ENCODE assay signal across 8 cellular contexts in the genomic region with DNA sequence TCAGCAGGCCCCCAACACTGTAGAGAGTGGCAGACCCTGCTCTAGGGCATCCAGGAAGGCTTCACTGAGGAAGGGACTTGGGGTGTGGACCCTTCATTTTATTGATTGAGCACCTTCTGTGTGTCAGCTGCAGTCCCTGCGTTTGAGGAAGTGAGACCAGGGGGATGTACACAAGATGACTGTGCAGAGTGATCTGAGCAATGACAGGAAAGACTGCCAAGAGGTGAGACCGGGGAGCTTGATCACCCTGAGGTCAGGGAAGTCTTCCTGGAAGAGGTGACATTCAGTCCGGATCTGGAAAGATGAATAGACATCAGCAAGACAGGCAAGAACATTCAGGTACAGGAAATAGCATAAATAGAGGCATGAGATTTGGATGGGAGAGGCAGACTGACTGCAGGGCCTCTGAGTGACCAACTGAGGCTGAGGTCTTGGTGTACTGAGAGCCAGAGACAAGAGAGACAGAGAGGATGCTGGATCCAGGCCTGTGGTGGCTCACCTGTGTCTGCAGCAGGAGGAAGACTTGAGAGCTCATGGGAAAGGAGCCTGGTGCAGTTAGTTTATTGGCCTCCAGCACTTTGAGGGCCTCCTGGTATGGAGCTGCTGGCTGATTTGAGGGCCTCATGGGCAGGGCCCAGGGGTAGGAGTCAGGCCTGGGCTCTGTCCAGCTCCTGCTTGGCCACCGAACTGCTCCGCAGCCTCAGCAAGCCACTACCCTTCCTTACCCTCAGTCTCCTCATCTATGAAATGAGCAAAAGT. TPM values are rescaled to one million over a fixed set of nuclear protein-coding genes. Genes with fewer than 3 reads are reported as not detected.
DNase-seq lines count a peak whose midpoint lies in the region; ATAC-seq, FAIRE-seq and TF ChIP-seq lines count a peak whose summit lies in the region.

No MANE protein-coding gene starts in this region.

- H3K4me1 Mint-ChIP-seq in T-helper 17 cell: peaks cover 32% of the 10 kb centered on the region

- no TSS peak for BruUV-seq in HepG2 (replicated peaks; lab: Mats Ljungman, UMichigan)

- no peak overlapping the region for H3K9ac ChIP-seq in HepG2 (ENCODE audit: insufficient read depth, low read depth, low read length)

- CTCF ChIA-PET in HepG2 (lab: Yijun Ruan, JAX; ENCODE audit: low intra/inter-chr PET ratio, low total read pairs): no interaction called here

- DNase-seq in right lobe of liver (peak in 2 of 3 donors; percentile 15 to 33), HepG2 (ENCODE audit: low spot score) (no peak), T-helper 17 cell (no peak), aorta (peak; percentile 13 to 61), dorsolateral prefrontal cortex (no peak), COLO829 (ENCODE audit: low spot score) (no peak), ureter (ENCODE audit: low spot score) (no peak)

- TF ChIP-seq EP300 in HepG2 (IDR thresholded peaks at IDR 0.05; ENCODE audit: low read depth in 2 of 2, low read length in 2 of 2): no peak
- TF ChIP-seq EP300 in HepG2 (CRISPR knock-in tag; IDR thresholded peaks at IDR 0.05; ENCODE audit: borderline replicate concordance): no peak

- POLR2A ChIA-PET in HepG2 (lab: Yijun Ruan, JAX): interaction anchor here (0.8 to 2.0 kb wide), 3 partner anchors 9 to 22 kb away, joined by 3 to 12 read pairs (median 4); no protein-coding TSS in a partner anchor

- TF ChIP-seq CTCF in right lobe of liver (IDR thresholded peaks at IDR 0.05) (no peak), HepG2 (CRISPR knock-in tag; IDR thresholded peaks at IDR 0.05) (no peak), dorsolateral prefrontal cortex (IDR thresholded peaks at IDR 0.05 in 54 of 56, conservative IDR thresholded peaks at IDR 0.05 in 2 of 56; ENCODE audit: low read depth in 1 of 56, partially characterized antibody in 56 of 56) (no peak)

- no peak overlapping the region for H2AFZ ChIP-seq in HepG2 (ENCODE audit: low read length)

- H3K4me3 Mint-ChIP-seq in T-helper 17 cell: no peak overlapping the region

- in situ Hi-C loops in HepG2 (cut with HindIII; ENCODE audit: extremely low pct_ligation_motif_present, low pct_unique_long_range_greater_than_20kb): no loop called here

- no peak for TF ChIP-seq RAD21 in HepG2 (CRISPR knock-in tag; IDR thresholded peaks at IDR 0.05)

- H3K36me3 ChIP-seq in right lobe of liver: peaks cover 0 to 13% (median 0%) of the 10 kb centered on the region in 4 donors
- peaks cover 0 to 14% of the 10 kb centered on the region in 2 experiments; a peak in 2 of 5 replicates for H3K36me3 ChIP-seq in HepG2 (replicated peaks in 1 of 2; ENCODE audit: control insufficient read depth in 1 of 2, insufficient read depth in 2 of 2, low read length in 2 of 2)
- no peaks in the 10 kb centered on the region for H3K36me3 ChIP-seq in aorta (ENCODE audit: control insufficient read depth in 1 of 2, insufficient read depth in 2 of 2, low read length in 1 of 2)

- H3K27me3 ChIP-seq in right lobe of liver: no peaks in the 10 kb centered on the region
- no peaks in the 10 kb centered on the region for H3K27me3 ChIP-seq in HepG2 (ENCODE audit: control insufficient read depth in 1 of 2, insufficient read depth in 2 of 2, low read length in 2 of 2)
- no peaks in the 10 kb centered on the region for H3K27me3 ChIP-seq in aorta (ENCODE audit: control insufficient read depth in 1 of 2, insufficient read depth in 2 of 2, low read length in 1 of 2)
- no peaks in the 10 kb centered on the region for H3K27me3 ChIP-seq in dorsolateral prefrontal cortex

- intact Hi-C loops in right lobe of liver (cut with DNase I): no loop called here
- intact Hi-C loops in HepG2 (cut with micrococcal nuclease; ENCODE audit: unreplicated experiment): no loop called here
- intact Hi-C loops in aorta (cut with DNase I): no loop called here
- intact Hi-C loops in dorsolateral prefrontal cortex (cut with DNase I): no loop called here

- WGBS in right lobe of liver (ENCODE audit: insufficient coverage, low coverage, low lambda C conversion rate, missing lambda C conversion rate): 52% methylated on average over 5 of the region's 5 CpGs
- 95% methylated on average over 4 of the region's 5 CpGs for WGBS in HepG2 (ENCODE audit: low lambda C conversion rate)
- WGBS in aorta, 2 donors: 85 to 90% methylated on average over 5 of the region's 5 CpGs

- peaks cover 0 to 14% (median 3%) of the 10 kb centered on the region in 4 donors for H3K4me1 ChIP-seq in right lobe of liver
- peaks cover 36% of the 10 kb centered on the region for H3K4me1 ChIP-seq in HepG2 (ENCODE audit: insufficient read depth, low read length)
- H3K4me1 ChIP-seq in aorta (ENCODE audit: control insufficient read depth in 1 of 2, insufficient read depth in 2 of 2, low read length in 2 of 2): no peaks in the 10 kb centered on the region

- peak overlapping the region; percentile 78 for H3K27ac Mint-ChIP-seq in T-helper 17 cell

- H3K27ac ChIP-seq in right lobe of liver (peak overlapping the region in 1 of 3 donors; percentile 32), HepG2 (ENCODE audit: extremely low read length, insufficient read depth, low read length) (no peak overlapping the region), aorta (ENCODE audit: low read depth in 1 of 2, low read length in 2 of 2) (no peak overlapping the region), dorsolateral prefrontal cortex (peak overlapping the region in 1 of 59 donors; percentile 14)

- TF ChIP-seq POLR2A in right lobe of liver (IDR thresholded peaks at IDR 0.05): no peak
- no peak for TF ChIP-seq POLR2A in HepG2 (IDR thresholded peaks at IDR 0.05; ENCODE audit: insufficient read depth in 1 of 2, low read depth in 2 of 2, low read length in 2 of 2)

- H4K20me1 ChIP-seq in HepG2 (ENCODE audit: insufficient read depth, low read length): no peaks in the 10 kb centered on the region

- no peak overlapping the region for H3K4me2 ChIP-seq in HepG2 (ENCODE audit: low read depth, low read length)

- no peak for FAIRE-seq in HepG2 (lab: Jason Lieb, UNC)

- no peaks in the 10 kb centered on the region for H3K36me3 Mint-ChIP-seq in T-helper 17 cell (ENCODE audit: low read depth)

- peaks cover 34% of the 10 kb centered on the region for H3K79me2 ChIP-seq in HepG2 (ENCODE audit: insufficient read depth, low read length)

- peaks cover 12% of the 10 kb centered on the region for H3K27me3 Mint-ChIP-seq in T-helper 17 cell

- H3K9me3 ChIP-seq in right lobe of liver: no peaks in the 10 kb centered on the region
- no peaks in the 10 kb centered on the region for H3K9me3 ChIP-seq in HepG2 (ENCODE audit: low read length)
- no peaks in the 10 kb centered on the region for H3K9me3 ChIP-seq in T-helper 17 cell (ENCODE audit: control insufficient read depth, low read length, poor library complexity, severe bottlenecking)
- H3K9me3 ChIP-seq in aorta (ENCODE audit: control insufficient read depth, low read length): no peaks in the 10 kb centered on the region

- ATAC-seq in right lobe of liver (peak in 1 of 4 donors; percentile 31), HepG2 (no peak), HG03064 (IDR thresholded peaks at IDR 0.05; ENCODE audit: low read depth, unreplicated experiment) (peak; percentile 71), T-helper 17 cell (peak; percentile 51), aorta (ENCODE audit: low FRiP score) (no peak)

- H3K4me3 ChIP-seq in right lobe of liver (no peak overlapping the region), HepG2 (replicated peaks in 1 of 3; ENCODE audit: insufficient read depth in 1 of 3, low read depth in 2 of 3, low read length in 3 of 3) (no peak overlapping the region), aorta (ENCODE audit: low read length in 2 of 2) (no peak overlapping the region), dorsolateral prefrontal cortex (no peak overlapping the region)

RNA-seq across cellular contexts. Expression of a gene that starts 5.2 kb away (rescaled TPM):
- total RNA-seq in right lobe of liver (100 to 1,000 TPM in 5 of 6 experiments, 10 to 100 TPM in 1; 33.1 to 166 (median 124) TPM), HepG2 (2016; rRNA removed; fragmentation: Illumina TruSeq; extraction: Trizol) (39.4 and 65.6 TPM in 2 replicates), T-helper 17 cell (1 to 10 TPM in 1 of 2 donors, under 1 TPM in 1; 0.55 to 1.2 TPM), aorta (1 to 10 TPM; 2.3 to 4.4 TPM), dorsolateral prefrontal cortex (10 to 100 TPM in 53 of 120 experiments, 1 to 10 TPM in 67; 4.8 to 16.5 (median 9.7) TPM), ureter (24.0 TPM)
- 13.6 and 17.8 TPM in 2 replicates for total RNA-seq in HepG2 (2016; cell fraction: cytosol; rRNA removed; fragmentation: Illumina TruSeq; extraction: Trizol; ENCODE audit: low read depth)
- 37.7 and 67.0 TPM in 2 replicates for total RNA-seq in HepG2 (2016; cell fraction: insoluble cytoplasmic fraction; rRNA removed; fragmentation: Illumina TruSeq; extraction: Trizol)
- total RNA-seq in HepG2 (2016; cell fraction: membrane; rRNA removed; fragmentation: Illumina TruSeq; extraction: Trizol): 33.7 and 43.0 TPM in 2 replicates
- total RNA-seq in HepG2 (2016; cell fraction: nucleus; rRNA removed; fragmentation: Illumina TruSeq; extraction: Trizol): 51.0 and 57.6 TPM in 2 replicates
- polyA plus RNA-seq in HepG2 (2011; rRNA removed) (39.0 and 47.6 TPM in 2 replicates), aorta (under 1 TPM; 0.41 to 0.63 TPM)
- 38.9 and 41.0 TPM in 2 replicates for polyA plus RNA-seq in HepG2 (2011; cell fraction: cytosol; rRNA removed)
- polyA plus RNA-seq in HepG2 (2011; cell fraction: nucleus; rRNA removed): 13.1 and 13.7 TPM in 2 replicates
- 15.7 and 19.7 TPM in 2 replicates for polyA plus RNA-seq in HepG2 (2012)
- 13.9 and 19.4 TPM in 2 replicates for polyA plus RNA-seq in HepG2 (2016; cell fraction: cytosol; fragmentation: Illumina TruSeq; extraction: Trizol; ENCODE audit: low read depth)
- polyA plus RNA-seq in HepG2 (2016; cell fraction: insoluble cytoplasmic fraction; fragmentation: Illumina TruSeq; extraction: Trizol; ENCODE audit: low read depth): 39.1 and 40.5 TPM in 2 replicates
- 26.5 and 38.6 TPM in 2 replicates for polyA plus RNA-seq in HepG2 (2016; cell fraction: membrane; fragmentation: Illumina TruSeq; extraction: Trizol; ENCODE audit: low read depth)
- 85.2 and 85.5 TPM in 2 replicates for polyA plus RNA-seq in HepG2 (2016; cell fraction: nucleus; fragmentation: Illumina TruSeq; extraction: Trizol; ENCODE audit: insufficient read depth, low read depth)
- polyA minus RNA-seq in HepG2 (2011; rRNA and poly(A)+ RNA removed; ENCODE audit: low replicate concordance): 9.8 and 63.2 TPM in 2 replicates
- 11.2 and 11.5 TPM in 2 replicates for polyA minus RNA-seq in HepG2 (2011; cell fraction: cytosol; rRNA and poly(A)+ RNA removed)
- polyA minus RNA-seq in HepG2 (2011; cell fraction: nucleus; rRNA and poly(A)+ RNA removed): 9.3 and 9.8 TPM in 2 replicates

RNA-seq across cellular contexts. Expression of a gene that starts 41.2 kb away (rescaled TPM):
- 10 to 100 TPM in 3 of 6 experiments, 1 to 10 TPM in 3; 8.8 to 12.6 (median 10.3) TPM for total RNA-seq in right lobe of liver
- total RNA-seq in HepG2 (2016; rRNA removed; fragmentation: Illumina TruSeq; extraction: Trizol): 17.2 and 17.3 TPM in 2 replicates
- 6.1 and 9.8 TPM in 2 replicates for total RNA-seq in HepG2 (2016; cell fraction: cytosol; rRNA removed; fragmentation: Illumina TruSeq; extraction: Trizol; ENCODE audit: low read depth)
- total RNA-seq in HepG2 (2016; cell fraction: insoluble cytoplasmic fraction; rRNA removed; fragmentation: Illumina TruSeq; extraction: Trizol): 15.0 and 18.0 TPM in 2 replicates
- 11.6 and 11.7 TPM in 2 replicates for total RNA-seq in HepG2 (2016; cell fraction: membrane; rRNA removed; fragmentation: Illumina TruSeq; extraction: Trizol)
- 43.2 and 46.0 TPM in 2 replicates for total RNA-seq in HepG2 (2016; cell fraction: nucleus; rRNA removed; fragmentation: Illumina TruSeq; extraction: Trizol)
- 8.9 and 9.7 TPM in 2 replicates for polyA plus RNA-seq in HepG2 (2011; rRNA removed)
- polyA plus RNA-seq in HepG2 (2011; cell fraction: cytosol; rRNA removed): 5.6 and 7.4 TPM in 2 replicates
- polyA plus RNA-seq in HepG2 (2011; cell fraction: nucleus; rRNA removed): 8.4 TPM in 2 replicates
- 8.4 and 11.9 TPM in 2 replicates for polyA plus RNA-seq in HepG2 (2012)
- polyA plus RNA-seq in HepG2 (2016; cell fraction: cytosol; fragmentation: Illumina TruSeq; extraction: Trizol; ENCODE audit: low read depth): 1.5 and 1.6 TPM in 2 replicates
- polyA plus RNA-seq in HepG2 (2016; cell fraction: insoluble cytoplasmic fraction; fragmentation: Illumina TruSeq; extraction: Trizol; ENCODE audit: low read depth): 10.9 and 14.5 TPM in 2 replicates
- 5.0 and 5.5 TPM in 2 replicates for polyA plus RNA-seq in HepG2 (2016; cell fraction: membrane; fragmentation: Illumina TruSeq; extraction: Trizol; ENCODE audit: low read depth)
- polyA plus RNA-seq in HepG2 (2016; cell fraction: nucleus; fragmentation: Illumina TruSeq; extraction: Trizol; ENCODE audit: insufficient read depth, low read depth): 20.6 and 22.8 TPM in 2 replicates
- 10.9 and 19.7 TPM in 2 replicates for polyA minus RNA-seq in HepG2 (2011; rRNA and poly(A)+ RNA removed; ENCODE audit: low replicate concordance)
- 5.9 and 6.2 TPM in 2 replicates for polyA minus RNA-seq in HepG2 (2011; cell fraction: cytosol; rRNA and poly(A)+ RNA removed)
- polyA minus RNA-seq in HepG2 (2011; cell fraction: nucleus; rRNA and poly(A)+ RNA removed): 77.1 and 79.4 TPM in 2 replicates
- total RNA-seq in T-helper 17 cell: 10 to 100 TPM; 25.2 to 29.8 TPM
- 10 to 100 TPM; 27.0 to 47.0 TPM for total RNA-seq in aorta
- 10 to 100 TPM in 1 of 2 donors, 1 to 10 TPM in 1; 7.9 to 13.3 TPM for polyA plus RNA-seq in aorta
- 10 to 100 TPM; 29.8 to 76.8 (median 44.7) TPM for total RNA-seq in dorsolateral prefrontal cortex
- 33.6 TPM for total RNA-seq in ureter

RNA-seq across cellular contexts. Expression of a gene that starts 56.1 kb away (rescaled TPM):
- total RNA-seq in right lobe of liver (100 to 1,000 TPM in 3 of 6 experiments, 10 to 100 TPM in 3; 24.3 to 164 (median 100) TPM), HepG2 (2016; rRNA removed; fragmentation: Illumina TruSeq; extraction: Trizol) (27.2 and 27.8 TPM in 2 replicates), T-helper 17 cell (not detected), aorta (not detected), dorsolateral prefrontal cortex (1 to 10 TPM in 1 of 120 experiments, under 1 TPM in 3, not detected in 116; 0.21 to 1.0 (median 0.61) TPM), ureter (8.2 TPM)
- total RNA-seq in HepG2 (2016; cell fraction: cytosol; rRNA removed; fragmentation: Illumina TruSeq; extraction: Trizol; ENCODE audit: low read depth): 4.8 and 5.4 TPM in 2 replicates
- total RNA-seq in HepG2 (2016; cell fraction: insoluble cytoplasmic fraction; rRNA removed; fragmentation: Illumina TruSeq; extraction: Trizol): 22.9 and 26.8 TPM in 2 replicates
- 15.9 and 17.2 TPM in 2 replicates for total RNA-seq in HepG2 (2016; cell fraction: membrane; rRNA removed; fragmentation: Illumina TruSeq; extraction: Trizol)
- 23.2 and 30.7 TPM in 2 replicates for total RNA-seq in HepG2 (2016; cell fraction: nucleus; rRNA removed; fragmentation: Illumina TruSeq; extraction: Trizol)
- polyA plus RNA-seq in HepG2 (2011; rRNA removed) (27.8 and 30.0 TPM in 2 replicates), aorta (10 to 100 TPM in 1 of 2 donors, under 1 TPM in 1; 0.15 to 13.4 TPM)
- 25.4 and 28.6 TPM in 2 replicates for polyA plus RNA-seq in HepG2 (2011; cell fraction: cytosol; rRNA removed)
- polyA plus RNA-seq in HepG2 (2011; cell fraction: nucleus; rRNA removed): 30.4 and 30.7 TPM in 2 replicates
- polyA plus RNA-seq in HepG2 (2012): 9.6 and 16.8 TPM in 2 replicates
- 3.9 and 4.1 TPM in 2 replicates for polyA plus RNA-seq in HepG2 (2016; cell fraction: cytosol; fragmentation: Illumina TruSeq; extraction: Trizol; ENCODE audit: low read depth)
- 23.3 and 25.4 TPM in 2 replicates for polyA plus RNA-seq in HepG2 (2016; cell fraction: insoluble cytoplasmic fraction; fragmentation: Illumina TruSeq; extraction: Trizol; ENCODE audit: low read depth)
- polyA plus RNA-seq in HepG2 (2016; cell fraction: membrane; fragmentation: Illumina TruSeq; extraction: Trizol; ENCODE audit: low read depth): 10.3 and 11.1 TPM in 2 replicates
- 45.1 and 45.8 TPM in 2 replicates for polyA plus RNA-seq in HepG2 (2016; cell fraction: nucleus; fragmentation: Illumina TruSeq; extraction: Trizol; ENCODE audit: insufficient read depth, low read depth)
- 0.12 and 81.9 TPM in 2 replicates for polyA minus RNA-seq in HepG2 (2011; rRNA and poly(A)+ RNA removed; ENCODE audit: low replicate concordance)
- polyA minus RNA-seq in HepG2 (2011; cell fraction: cytosol; rRNA and poly(A)+ RNA removed): 16.4 and 16.5 TPM in 2 replicates
- polyA minus RNA-seq in HepG2 (2011; cell fraction: nucleus; rRNA and poly(A)+ RNA removed): 29.9 and 35.7 TPM in 2 replicates

Comparison
In these comparisons a context has a peak if more than half of its experiments do, and no peak if none do; other contexts are left out.
1. DNase-seq: peak in right lobe of liver (2 of 3) and aorta (2 of 2); none in HepG2 (single experiment), T-helper 17 cell (0 of 3), dorsolateral prefrontal cortex (0 of 10), COLO829 (single experiment) and ureter (single experiment).
2. ATAC-seq: peak in HG03064 (single experiment) and T-helper 17 cell (single experiment); none in HepG2 (single experiment) and aorta (single experiment).